In the genomic region with DNA sequence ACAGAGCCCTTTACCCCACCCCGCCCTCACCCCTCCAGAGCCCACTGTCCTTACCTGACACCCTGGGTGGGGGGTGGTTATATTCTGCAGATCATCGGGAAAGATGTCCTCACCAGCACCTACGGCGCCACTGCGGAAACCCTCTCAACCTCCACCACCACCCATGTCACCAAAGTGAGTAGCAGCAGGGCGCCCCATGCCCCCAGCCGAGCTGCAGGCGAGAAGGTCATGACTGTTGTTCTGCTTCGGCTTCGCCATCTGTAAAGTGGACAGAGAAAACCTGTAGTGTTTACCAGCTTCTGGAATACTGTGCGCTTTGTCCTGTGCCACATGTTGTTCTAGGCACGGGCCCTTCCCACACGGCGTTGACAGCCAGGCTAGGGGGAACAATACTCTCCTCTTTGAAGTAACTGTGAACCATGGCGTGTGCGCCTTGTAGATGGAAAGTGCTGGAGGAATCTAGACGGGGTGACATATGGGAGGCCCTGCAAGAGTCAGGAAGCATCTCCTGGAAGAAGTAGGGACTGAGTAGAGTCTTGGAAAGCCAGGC, we compare ENCODE assay signal across 24 cellular contexts.
A peak's percentile ranks its signal among the peaks of the same experiment; 100 is the strongest.
DNase-seq lines count a peak whose midpoint lies in the region; ATAC-seq lines count a peak whose summit lies in the region.
"Had no signal": no experiment of that assay in that cellular context is flagged by ENCODE, and none has a peak within 500 bp of the region (broad histone marks: within the 10 kb centered on the region; RNA-seq: fewer than 3 reads in every experiment).

No MANE protein-coding gene starts in this region.

- H3K27me3 ChIP-seq in effector memory CD4-positive, alpha-beta T cell (replicated peaks; ENCODE audit: control insufficient read depth, insufficient read depth, low read length, poor library complexity, severe bottlenecking), result no peaks in the 10 kb centered on the region

- H3K9me3 ChIP-seq in effector memory CD4-positive, alpha-beta T cell (ENCODE audit: control insufficient read depth, low read length), result no peaks in the 10 kb centered on the region
- H3K9me3 ChIP-seq: HAP-1 had no signal

- ATAC-seq in HG02981 (IDR thresholded peaks at IDR 0.05; ENCODE audit: unreplicated experiment) (no peak), GM21717 (IDR thresholded peaks at IDR 0.05; ENCODE audit: unreplicated experiment) (no peak), HG02852 (IDR thresholded peaks at IDR 0.05; ENCODE audit: unreplicated experiment) (no peak)
- ATAC-seq: GM23338, SK-N-SH treated with all-trans-retinoic acid at 6 μM for 48 hours had no signal

- no peak overlapping the region for H3K27ac ChIP-seq in effector memory CD4-positive, alpha-beta T cell (ENCODE audit: insufficient read depth, low read length, poor library complexity, severe bottlenecking)
- H3K27ac ChIP-seq: PC-9 had no signal

- DNase-seq in C1 segment of cervical spinal cord (lab: John Stamatoyannopoulos, UW) (peak in 10 of 14 donors; percentile 5 to 75 (median 28)), globus pallidus (ENCODE audit: low spot score) (peak; percentile 77), medulla oblongata (ENCODE audit: extremely low spot score) (peak; percentile 64), putamen (ENCODE audit: low spot score) (peak; percentile 42)
- no peak for DNase-seq in effector memory CD4-positive, alpha-beta T cell
- DNase-seq: 8988T, AML-193, DMS53, GDM1, KG1, NCI-H1092 treated with DMSO at 0.1 percent for 48 hours, NCI-H1436 treated with DMSO at 0.1 percent for 48 hours, NCI-H1930, NCI-H2227 treated with DMSO at 0.1 percent for 48 hours, NCI-H510A, PC-9, RPMI8226, SIG-M5 had no signal

- no peaks in the 10 kb centered on the region for H3K4me1 ChIP-seq in effector memory CD4-positive, alpha-beta T cell (ENCODE audit: control insufficient read depth, insufficient read depth, low read length, poor library complexity, severe bottlenecking)
- H3K4me1 ChIP-seq: HAP-1 had no signal

- H3K36me3 ChIP-seq in effector memory CD4-positive, alpha-beta T cell (ENCODE audit: control insufficient read depth, insufficient read depth, low read length), result no peaks in the 10 kb centered on the region
- H3K36me3 ChIP-seq: HAP-1 had no signal

- no peak overlapping the region for H3K4me3 ChIP-seq in effector memory CD4-positive, alpha-beta T cell (ENCODE audit: insufficient read depth, low read depth, low read length, poor library complexity, severe bottlenecking)
- H3K4me3 ChIP-seq: GM23338, HAP-1, PC-9 had no signal

Comparison
In these comparisons a context has a peak if more than half of its experiments do, and no peak if none do; other contexts are left out.
1. DNase-seq: peak in C1 segment of cervical spinal cord (10 of 14), globus pallidus (single experiment), medulla oblongata (single experiment) and putamen (single experiment); none in effector memory CD4-positive, alpha-beta T cell (0 of 3).